15 cellular contexts compared by ENCODE assay signal in genomic region chr6:156185113-156185512, GRCh38.
"Had no signal": no experiment of that assay in that cellular context is flagged by ENCODE, and none has a peak within 500 bp of the region (broad histone marks: within the 10 kb centered on the region; RNA-seq: fewer than 3 reads in every experiment).

No MANE protein-coding gene starts in this region.

- H3K36me3 Mint-ChIP-seq: activated naive CD8-positive, alpha-beta T cell treated with anti-CD3 and anti-CD28 coated beads for 36 hours had no signal

- ATAC-seq: left ventricle myocardium superior had no signal

- H3K27ac Mint-ChIP-seq: activated CD4-positive, alpha-beta T cell treated with anti-CD3 and anti-CD28 coated beads, Interleukin-2, amount 10 ng/mL, durations not matched to agents 24 days and 14 days; activated naive CD8-positive, alpha-beta T cell treated with anti-CD3 and anti-CD28 coated beads for 36 hours; dendritic cell treated with granulocyte-macrophage colony-stimulating factor and Interleukin-4, amounts not matched to agents 40 ng/mL and 50 ng/mL, for 4 days had no signal

- H3K4me3 Mint-ChIP-seq: activated CD4-positive, alpha-beta T cell treated with anti-CD3 and anti-CD28 coated beads, Interleukin-2, amount 10 ng/mL, durations not matched to agents 24 days and 14 days; activated naive CD8-positive, alpha-beta T cell treated with anti-CD3 and anti-CD28 coated beads for 36 hours; dendritic cell treated with granulocyte-macrophage colony-stimulating factor and Interleukin-4, amounts not matched to agents 40 ng/mL and 50 ng/mL, for 4 days had no signal

- H3K27ac ChIP-seq: sigmoid colon, transverse colon, VCaP had no signal

- H3K27me3 ChIP-seq: sigmoid colon, transverse colon had no signal

- H3K9me3 Mint-ChIP-seq: activated naive CD8-positive, alpha-beta T cell treated with anti-CD3 and anti-CD28 coated beads for 36 hours; dendritic cell treated with granulocyte-macrophage colony-stimulating factor and Interleukin-4, amounts not matched to agents 40 ng/mL and 50 ng/mL, for 4 days had no signal

- H3K4me3 ChIP-seq: sigmoid colon, transverse colon had no signal

- H3K36me3 ChIP-seq: sigmoid colon, transverse colon had no signal

- H3K9me3 ChIP-seq: sigmoid colon had no signal

- DNase-seq: activated CD4-positive, alpha-beta T cell treated with anti-CD3 and anti-CD28 coated beads, Interleukin-2, amount 10 ng/mL, durations not matched to agents 24 days and 14 days; activated effector memory CD4-positive, alpha-beta T cell treated with Interleukin-2 at 50 U/mL for 16 hours; activated naive CD8-positive, alpha-beta T cell treated with anti-CD3 and anti-CD28 coated beads for 36 hours; anterior cingulate cortex; cerebellar nuclear complex; erythroblast; hippocampal formation; left ventricle myocardium superior; sigmoid colon; stimulated activated CD4-positive, alpha-beta T cell treated with anti-CD3 and anti-CD28 coated beads, Interleukin-2, amount 100 ng/mL, for 24 hours; substantia nigra; T1000; transverse colon had no signal

- H3K27me3 Mint-ChIP-seq: activated CD4-positive, alpha-beta T cell treated with anti-CD3 and anti-CD28 coated beads, Interleukin-2, amount 10 ng/mL, durations not matched to agents 24 days and 14 days; activated naive CD8-positive, alpha-beta T cell treated with anti-CD3 and anti-CD28 coated beads for 36 hours; dendritic cell treated with granulocyte-macrophage colony-stimulating factor and Interleukin-4, amounts not matched to agents 40 ng/mL and 50 ng/mL, for 4 days had no signal

- H3K4me1 ChIP-seq: transverse colon had no signal
